ENCODE assay signal across 19 cellular contexts in the genomic region with DNA sequence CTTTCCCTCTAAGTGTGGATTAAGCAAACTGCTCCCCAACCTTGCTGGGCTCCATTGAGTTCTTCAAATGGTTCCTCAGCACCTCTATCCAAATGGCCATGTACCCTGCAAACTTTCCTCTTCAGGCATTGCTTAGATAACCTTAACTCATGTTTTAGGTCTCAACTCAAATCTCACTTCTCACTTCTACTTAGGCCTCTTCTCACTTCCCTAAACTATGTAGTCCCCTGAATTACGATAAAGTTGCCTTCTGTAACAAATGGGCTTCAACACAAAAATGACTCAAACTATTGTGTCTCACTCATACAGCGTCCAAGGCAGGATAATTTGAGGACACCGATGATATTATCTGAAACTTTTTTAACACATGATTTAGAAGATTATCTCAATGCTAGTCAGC.
DNase-seq lines count a peak whose midpoint lies in the region; ATAC-seq, FAIRE-seq and TF ChIP-seq lines count a peak whose summit lies in the region.
"Had no signal": no experiment of that assay in that cellular context is flagged by ENCODE, and none has a peak within 500 bp of the region (broad histone marks: within the 10 kb centered on the region; RNA-seq: fewer than 3 reads in every experiment).

No MANE protein-coding gene starts in this region.

- no peak for TF ChIP-seq CTCF in coronary artery (IDR thresholded peaks at IDR 0.05)

- POLR2A ChIA-PET in activated CD4-positive, alpha-beta T cell treated with anti-CD3 and anti-CD28 coated beads, Interleukin-2, amount 10 ng/mL, durations not matched to agents 7 days and 5 days (lab: Charles Lee), result no interaction called here
- POLR2A ChIA-PET in HEK293T (lab: Yijun Ruan, JAX), result no interaction called here

- no peak for FAIRE-seq in GM12891 (lab: Jason Lieb, UNC)
- FAIRE-seq: H1, HTR-8/SVneo, pancreas had no signal

- no peak overlapping the region for H3K27ac ChIP-seq in coronary artery
- H3K27ac ChIP-seq: foreskin keratinocyte, pancreas, tibial nerve had no signal

- no peak overlapping the region for H3K27ac Mint-ChIP-seq in activated CD4-positive, alpha-beta T cell treated with anti-CD3 and anti-CD28 coated beads, Interleukin-2, amount 10 ng/mL, durations not matched to agents 7 days and 5 days
- H3K27ac Mint-ChIP-seq: immature natural killer cell; T-helper 1 cell treated with Interleukin-12 subunit alpha and Interleukin-12 subunit beta and Interleukin-4 antibody, amounts not matched to agents 30 μg/mL and 1 μg/mL, for 36 hours had no signal

- no peaks in the 10 kb centered on the region for H3K4me1 Mint-ChIP-seq in activated CD4-positive, alpha-beta T cell treated with anti-CD3 and anti-CD28 coated beads, Interleukin-2, amount 10 ng/mL, durations not matched to agents 7 days and 5 days
- H3K4me1 Mint-ChIP-seq: immature natural killer cell had no signal

- TF ChIP-seq POLR2A in GM12891 (IDR thresholded peaks at IDR 0.05; ENCODE audit: low read depth, low read length), result no peak

- H3K4me3 ChIP-seq in coronary artery, result no peak overlapping the region
- H3K4me3 ChIP-seq: pancreas, tibial nerve had no signal

- no peaks in the 10 kb centered on the region for H3K27me3 Mint-ChIP-seq in activated CD4-positive, alpha-beta T cell treated with anti-CD3 and anti-CD28 coated beads, Interleukin-2, amount 10 ng/mL, durations not matched to agents 7 days and 5 days

- no peak overlapping the region for H3K4me3 Mint-ChIP-seq in activated CD4-positive, alpha-beta T cell treated with anti-CD3 and anti-CD28 coated beads, Interleukin-2, amount 10 ng/mL, durations not matched to agents 7 days and 5 days
- H3K4me3 Mint-ChIP-seq: immature natural killer cell; T-helper 1 cell treated with Interleukin-12 subunit alpha and Interleukin-12 subunit beta and Interleukin-4 antibody, amounts not matched to agents 30 μg/mL and 1 μg/mL, for 36 hours had no signal

- ATAC-seq in GM19438 (IDR thresholded peaks at IDR 0.05; ENCODE audit: low read depth, unreplicated experiment), result peak; percentile 77
- ATAC-seq in HG02759 (IDR thresholded peaks at IDR 0.05; ENCODE audit: unreplicated experiment), result peak; percentile 81
- ATAC-seq in HG03520 (IDR thresholded peaks at IDR 0.05; ENCODE audit: unreplicated experiment), result peak; percentile 86
- ATAC-seq: foreskin keratinocyte, Panc1, pancreas had no signal

- no peaks in the 10 kb centered on the region for H3K36me3 Mint-ChIP-seq in activated CD4-positive, alpha-beta T cell treated with anti-CD3 and anti-CD28 coated beads, Interleukin-2, amount 10 ng/mL, durations not matched to agents 7 days and 5 days (ENCODE audit: low read depth)

- CTCF ChIA-PET in activated CD4-positive, alpha-beta T cell treated with anti-CD3 and anti-CD28 coated beads, Interleukin-2, amount 10 ng/mL, durations not matched to agents 7 days and 5 days (lab: Charles Lee), result no interaction called here
- CTCF ChIA-PET in HEK293T (lab: Yijun Ruan, JAX), result no interaction called here

- no peak for DNase-seq in GM12891 (ENCODE audit: insufficient read length, low spot score)
- DNase-seq in activated CD4-positive, alpha-beta T cell treated with anti-CD3 and anti-CD28 coated beads, Interleukin-2, amount 10 ng/mL, durations not matched to agents 7 days and 5 days, result no peak
- DNase-seq in coronary artery (ENCODE audit: low spot score), result no peak
- DNase-seq in HEK293T (ENCODE audit: extremely low spot score), result no peak
- no peak for DNase-seq in activated T-cell treated with anti-CD3 and anti-CD28 coated beads, Interleukin-2, amount 50 U/mL, for 48 hours
- DNase-seq: foreskin keratinocyte, immature natural killer cell, midbrain, NCI-H1092, NCI-H446, pancreas had no signal

- H3K9me3 Mint-ChIP-seq in activated CD4-positive, alpha-beta T cell treated with anti-CD3 and anti-CD28 coated beads, Interleukin-2, amount 10 ng/mL, durations not matched to agents 7 days and 5 days, result peaks cover 2% of the 10 kb centered on the region

TF ChIP-seq in GM12891, 5 proteins besides CTCF, POLR2A, EP300 and RAD21:
- no peak for TF ChIP-seq TAF1 (IDR thresholded peaks at IDR 0.05; ENCODE audit: low read depth, low read length)
- no peak for TF ChIP-seq PAX5 (IDR thresholded peaks at IDR 0.05; ENCODE audit: insufficient read depth, low read length, severe bottlenecking)
- no peak for TF ChIP-seq POLR2AphosphoS5 (IDR thresholded peaks at IDR 0.05; ENCODE audit: low read depth, low read length)
- TF ChIP-seq SPI1 (IDR thresholded peaks at IDR 0.05; ENCODE audit: low read depth, low read length), result peak; percentile 86

TF ChIP-seq in HEK293T, 16 proteins besides CTCF, POLR2A, EP300 and RAD21:
- TF ChIP-seq HDGF (IDR thresholded peaks at IDR 0.05; ENCODE audit: borderline replicate concordance) (no peak), FOXA1 (IDR thresholded peaks at IDR 0.05) (no peak), BHLHE40 (IDR thresholded peaks at IDR 0.05; ENCODE audit: borderline replicate concordance) (no peak), SUZ12 (IDR thresholded peaks at IDR 0.05) (no peak), FOXK2 (IDR thresholded peaks at IDR 0.05) (no peak), ELF4 (IDR thresholded peaks at IDR 0.05) (no peak), ARNT (IDR thresholded peaks at IDR 0.05) (no peak)
